19 cellular contexts compared by ENCODE assay signal in the genomic region with DNA sequence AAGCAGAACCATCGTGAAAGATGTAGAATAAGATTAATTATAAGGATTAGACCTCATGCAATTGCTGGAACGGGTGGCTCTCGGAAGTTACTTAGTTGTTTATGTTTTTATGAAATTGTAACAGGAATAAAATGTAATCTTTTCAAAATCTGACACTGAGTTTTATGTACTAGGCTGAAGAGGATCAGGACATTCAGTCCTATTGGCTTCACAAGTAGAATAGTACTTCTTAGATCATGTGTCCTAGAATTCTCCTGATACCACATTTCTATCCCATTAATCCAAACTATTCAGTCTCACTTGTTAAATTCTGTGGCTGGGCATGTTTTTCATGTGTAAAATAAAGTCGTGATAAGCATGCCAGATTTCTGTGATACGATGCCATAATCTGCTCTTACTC.
DNase-seq lines count a peak whose midpoint lies in the region; ATAC-seq and TF ChIP-seq lines count a peak whose summit lies in the region.
"Had no signal": no experiment of that assay in that cellular context is flagged by ENCODE, and none has a peak within 500 bp of the region (broad histone marks: within the 10 kb centered on the region; RNA-seq: fewer than 3 reads in every experiment).

No MANE protein-coding gene starts in this region.

- no peak for TF ChIP-seq POLR2A in gastroesophageal sphincter (IDR thresholded peaks at IDR 0.05)
- TF ChIP-seq POLR2A in transverse colon (IDR thresholded peaks at IDR 0.05), result no peak

- H3K4me3 Mint-ChIP-seq in activated naive CD4-positive, alpha-beta T cell treated with anti-CD3 and anti-CD28 coated beads for 36 hours, result peak overlapping the region; percentile 67
- peak overlapping the region; percentile 49 for H3K4me3 Mint-ChIP-seq in activated CD4-positive, alpha-beta memory T cell treated with anti-CD3 and anti-CD28 coated beads for 36 hours
- H3K4me3 Mint-ChIP-seq: H9 had no signal

- peak overlapping the region; percentile 71 to 81 (median 75) for H3K27ac ChIP-seq in gastroesophageal sphincter
- H3K27ac ChIP-seq in transverse colon, result peak overlapping the region; percentile 54 to 73 (median 68)

- H3K9me3 Mint-ChIP-seq in activated naive CD4-positive, alpha-beta T cell treated with anti-CD3 and anti-CD28 coated beads for 36 hours, result no peaks in the 10 kb centered on the region
- H3K9me3 Mint-ChIP-seq in activated CD4-positive, alpha-beta memory T cell treated with anti-CD3 and anti-CD28 coated beads for 36 hours, result no peaks in the 10 kb centered on the region
- H3K9me3 Mint-ChIP-seq: H9; natural killer cell treated with Interleukin-12 subunit alpha and Interleukin-12 subunit beta and Interleukin-15 and Interleukin-18, amount 100 ng/mL, for 72 hours had no signal

- peaks cover 40% of the 10 kb centered on the region for H3K4me1 Mint-ChIP-seq in activated naive CD4-positive, alpha-beta T cell treated with anti-CD3 and anti-CD28 coated beads for 36 hours (ENCODE audit: low read depth)
- peaks cover 45% of the 10 kb centered on the region for H3K4me1 Mint-ChIP-seq in activated CD4-positive, alpha-beta memory T cell treated with anti-CD3 and anti-CD28 coated beads for 36 hours (ENCODE audit: low read depth)

- H3K36me3 Mint-ChIP-seq in activated naive CD4-positive, alpha-beta T cell treated with anti-CD3 and anti-CD28 coated beads for 36 hours (ENCODE audit: low read depth), result no peaks in the 10 kb centered on the region
- H3K36me3 Mint-ChIP-seq in activated CD4-positive, alpha-beta memory T cell treated with anti-CD3 and anti-CD28 coated beads for 36 hours, result no peaks in the 10 kb centered on the region
- H3K36me3 Mint-ChIP-seq: natural killer cell treated with Interleukin-12 subunit alpha and Interleukin-12 subunit beta and Interleukin-15 and Interleukin-18, amount 100 ng/mL, for 72 hours had no signal

- intact Hi-C loops in activated naive CD4-positive, alpha-beta T cell treated with anti-CD3 and anti-CD28 coated beads for 36 hours (cut with micrococcal nuclease), result no loop called here
- intact Hi-C loops in activated CD4-positive, alpha-beta memory T cell treated with anti-CD3 and anti-CD28 coated beads for 36 hours (cut with micrococcal nuclease), result no loop called here
- intact Hi-C loops in transverse colon (cut with DNase I; ENCODE audit: low total_unique reads), result no loop called here

- no peak overlapping the region for H3K4me3 ChIP-seq in gastroesophageal sphincter
- H3K4me3 ChIP-seq in transverse colon, result no peak overlapping the region
- H3K4me3 ChIP-seq: heart left ventricle, smooth muscle cell had no signal

- H3K27me3 ChIP-seq in gastroesophageal sphincter (no peaks in the 10 kb centered on the region), transverse colon (no peaks in the 10 kb centered on the region)
- H3K27me3 ChIP-seq: heart left ventricle had no signal

- H3K4me1 ChIP-seq in gastroesophageal sphincter, result peaks cover 0 to 12% (median 0%) of the 10 kb centered on the region in 3 donors
- peaks cover 0 to 19% (median 0%) of the 10 kb centered on the region in 4 donors for H3K4me1 ChIP-seq in transverse colon

- TF ChIP-seq EP300 in gastroesophageal sphincter (IDR thresholded peaks at IDR 0.05) (no peak), transverse colon (IDR thresholded peaks at IDR 0.05; ENCODE audit: low read depth) (peak; percentile 91)

- POLR2A ChIA-PET in activated CD4-positive, alpha-beta memory T cell treated with anti-CD3 and anti-CD28 coated beads for 36 hours (lab: Charles Lee), result no interaction called here

- ATAC-seq in gastroesophageal sphincter (peak; percentile 83), GM18498 (IDR thresholded peaks at IDR 0.05; ENCODE audit: unreplicated experiment) (no peak)
- ATAC-seq: natural killer cell treated with Interleukin-12 subunit alpha and Interleukin-12 subunit beta and Interleukin-15 and Interleukin-18, amount 100 ng/mL, for 72 hours had no signal

- in situ Hi-C loops in transverse colon (cut with MboI; ENCODE audit: low pct_ligation_motif_present in 1 of 4, low pct_unique_long_range_greater_than_20kb in 1 of 4, low sequenced_read_pairs in 3 of 4), result no loop called here

- no peak for DNase-seq in activated naive CD4-positive, alpha-beta T cell treated with anti-CD3 and anti-CD28 coated beads for 36 hours
- no peak for DNase-seq in activated naive CD4-positive, alpha-beta T cell treated with anti-CD3 and anti-CD28 coated beads, Interleukin-2, amount 50 U/mL, for 16 hours
- no peak for DNase-seq in activated CD4-positive, alpha-beta memory T cell treated with anti-CD3 and anti-CD28 coated beads for 36 hours
- DNase-seq in transverse colon, result no peak
- DNase-seq in NCI-H748 (lab: John Stamatoyannopoulos, UW; ENCODE audit: unreplicated experiment), result no peak
- DNase-seq in mesenteric fat pad (ENCODE audit: low spot score), result no peak
- DNase-seq: activated gamma-delta T cell treated with Interleukin-2 at 50 U/mL for 16 hours, H9, heart left ventricle, mammary epithelial cell, NCI-H1048, NCI-H2029 treated with DMSO at 0.1 percent for 48 hours, NCI-H524, OCI-M1, posterior cingulate gyrus had no signal

- peak overlapping the region; percentile 92 for H3K27ac Mint-ChIP-seq in activated naive CD4-positive, alpha-beta T cell treated with anti-CD3 and anti-CD28 coated beads for 36 hours
- peak overlapping the region; percentile 83 for H3K27ac Mint-ChIP-seq in activated CD4-positive, alpha-beta memory T cell treated with anti-CD3 and anti-CD28 coated beads for 36 hours
- H3K27ac Mint-ChIP-seq: H9 had no signal

- TF ChIP-seq CTCF in gastroesophageal sphincter (IDR thresholded peaks at IDR 0.05), result no peak
- no peak for TF ChIP-seq CTCF in transverse colon (IDR thresholded peaks at IDR 0.05)

- CTCF ChIA-PET in activated naive CD4-positive, alpha-beta T cell treated with anti-CD3 and anti-CD28 coated beads for 36 hours (lab: Charles Lee), result interaction anchor here (1.4 to 1.8 kb wide), 2 partner anchors 11 to 50 kb away, joined by 7 to 8 read pairs; no protein-coding TSS in a partner anchor
- CTCF ChIA-PET in activated CD4-positive, alpha-beta memory T cell treated with anti-CD3 and anti-CD28 coated beads for 36 hours (lab: Charles Lee), result interaction anchor here (0.8 to 1.7 kb wide), 3 partner anchors 10 to 94 kb away, joined by 3 to 7 read pairs (median 5); no protein-coding TSS in a partner anchor

- H3K9me3 ChIP-seq in gastroesophageal sphincter (no peaks in the 10 kb centered on the region), transverse colon (no peaks in the 10 kb centered on the region)
- H3K9me3 ChIP-seq: heart left ventricle had no signal

- H3K36me3 ChIP-seq in gastroesophageal sphincter (no peaks in the 10 kb centered on the region), transverse colon (no peaks in the 10 kb centered on the region)
- H3K36me3 ChIP-seq: heart left ventricle had no signal

- H3K27me3 Mint-ChIP-seq in activated naive CD4-positive, alpha-beta T cell treated with anti-CD3 and anti-CD28 coated beads for 36 hours (ENCODE audit: low read depth), result no peaks in the 10 kb centered on the region
- no peaks in the 10 kb centered on the region for H3K27me3 Mint-ChIP-seq in activated CD4-positive, alpha-beta memory T cell treated with anti-CD3 and anti-CD28 coated beads for 36 hours
- H3K27me3 Mint-ChIP-seq: natural killer cell treated with Interleukin-12 subunit alpha and Interleukin-12 subunit beta and Interleukin-15 and Interleukin-18, amount 100 ng/mL, for 72 hours had no signal

- WGBS in gastroesophageal sphincter (ENCODE audit: low coverage in 1 of 2), 2 donors, result 26 to 41% methylated on average over 5 of the region's 5 CpGs
- 45 to 53% methylated on average over 4 to 5 of the region's 5 CpGs for whole genome bisulfite sequencing in transverse colon (ENCODE audit: low coverage in 1 of 2), 2 donors
